20 cellular contexts compared by ENCODE assay signal in the genomic region with DNA sequence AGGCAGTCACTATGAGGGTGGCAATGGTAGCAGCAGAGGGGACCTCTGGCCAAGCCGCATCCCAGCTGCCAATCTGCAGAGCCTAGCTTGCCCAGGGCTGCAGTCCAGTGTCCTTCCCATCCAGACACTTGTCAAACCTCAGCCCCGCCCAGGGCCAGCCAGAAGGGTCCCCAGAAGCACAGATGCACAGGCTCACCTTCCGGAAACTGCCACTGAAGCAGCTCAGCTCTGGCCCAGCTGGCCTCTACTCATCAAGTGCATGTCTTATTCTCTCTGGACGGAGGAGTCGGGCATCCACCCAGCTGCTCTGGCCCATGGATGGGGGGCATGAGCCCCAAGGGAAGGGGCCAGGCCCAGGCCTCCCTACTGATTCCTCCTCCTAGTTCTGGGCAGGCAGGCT.
DNase-seq lines count a peak whose midpoint lies in the region; ATAC-seq and TF ChIP-seq lines count a peak whose summit lies in the region.
"Had no signal": no experiment of that assay in that cellular context is flagged by ENCODE, and none has a peak within 500 bp of the region (broad histone marks: within the 10 kb centered on the region; RNA-seq: fewer than 3 reads in every experiment).

No MANE protein-coding gene starts in this region.

- H2AFZ ChIP-seq in SK-N-SH (ENCODE audit: low read depth) = no peak overlapping the region

- peak; percentile 52 for DNase-seq in SK-N-SH
- DNase-seq in myocyte (ENCODE audit: low read depth) = peak; percentile 85
- DNase-seq in GF-D8 (lab: John Stamatoyannopoulos, UW) = no peak
- DNase-seq in T-helper 2 cell = no peak
- no peak for DNase-seq in activated CD4-positive, alpha-beta T cell treated with anti-CD3 and anti-CD28 coated beads, Interleukin-2, amount 10 ng/mL, durations not matched to agents 7 days and 5 days
- DNase-seq: AML-193; Caco-2; CD4-positive, alpha-beta T cell; DMS153; DMS79; GDM1; GOT3; H9 had no signal

- TF ChIP-seq RAD21 in SK-N-SH (IDR thresholded peaks at IDR 0.05; ENCODE audit: low read length) = no peak

- H3K9me3 ChIP-seq in SK-N-SH = no peaks in the 10 kb centered on the region
- H3K9me3 ChIP-seq: A549, Caco-2 had no signal

- CTCF ChIA-PET in SK-N-SH (lab: Yijun Ruan, JAX) = interaction anchor here (0.8 to 5.1 kb wide), 5 partner anchors 12 to 227 kb away, joined by 3 to 44 read pairs (median 5); no protein-coding TSS in a partner anchor
- CTCF ChIA-PET in activated CD4-positive, alpha-beta T cell treated with anti-CD3 and anti-CD28 coated beads, Interleukin-2, amount 10 ng/mL, durations not matched to agents 7 days and 5 days (lab: Charles Lee) = no interaction called here

- H3K79me2 ChIP-seq in SK-N-SH (ENCODE audit: insufficient read depth) = no peaks in the 10 kb centered on the region

- no peak overlapping the region for H3K4me3 ChIP-seq in SK-N-SH (ENCODE audit: low read depth in 2 of 2, low read length in 1 of 2)
- H3K4me3 ChIP-seq: A549 had no signal

- no peak overlapping the region for H3K4me3 Mint-ChIP-seq in activated CD4-positive, alpha-beta T cell treated with anti-CD3 and anti-CD28 coated beads, Interleukin-2, amount 10 ng/mL, durations not matched to agents 7 days and 5 days
- H3K4me3 Mint-ChIP-seq: CD4-positive, alpha-beta T cell; H9 had no signal

- H3K9me2 ChIP-seq in SK-N-SH = no peaks in the 10 kb centered on the region

- POLR2A ChIA-PET in SK-N-SH (lab: Yijun Ruan, JAX) = interaction anchor here (1.2 to 3.9 kb wide), 5 partner anchors 12 to 119 kb away, joined by 3 to 21 read pairs (median 4); no protein-coding TSS in a partner anchor
- POLR2A ChIA-PET in activated CD4-positive, alpha-beta T cell treated with anti-CD3 and anti-CD28 coated beads, Interleukin-2, amount 10 ng/mL, durations not matched to agents 7 days and 5 days (lab: Charles Lee) = no interaction called here

- no peaks in the 10 kb centered on the region for H3K27me3 Mint-ChIP-seq in activated CD4-positive, alpha-beta T cell treated with anti-CD3 and anti-CD28 coated beads, Interleukin-2, amount 10 ng/mL, durations not matched to agents 7 days and 5 days
- H3K27me3 Mint-ChIP-seq: CD4-positive, alpha-beta T cell; IgD-negative memory B cell had no signal

- H3K27ac ChIP-seq in SK-N-SH (ENCODE audit: low read depth in 2 of 2, low read length in 1 of 2) (peak overlapping the region in 1 of 2 experiments; percentile 97; a peak in 2 of 4 replicates), VCaP (peak overlapping the region; percentile 24; the same call in 1 of the 2 replicates)
- H3K27ac ChIP-seq: 22Rv1, A549, C4-2B had no signal

- TF ChIP-seq CTCF in SK-N-SH (IDR thresholded peaks at IDR 0.05) (no peak), VCaP (conservative IDR thresholded peaks at IDR 0.05) (no peak)

- no peaks in the 10 kb centered on the region for H3K9me3 Mint-ChIP-seq in activated CD4-positive, alpha-beta T cell treated with anti-CD3 and anti-CD28 coated beads, Interleukin-2, amount 10 ng/mL, durations not matched to agents 7 days and 5 days
- H3K9me3 Mint-ChIP-seq: CD4-positive, alpha-beta T cell; H9; IgD-negative memory B cell had no signal

- H3K27me3 ChIP-seq in SK-N-SH (ENCODE audit: insufficient read depth) = no peaks in the 10 kb centered on the region

- no peaks in the 10 kb centered on the region for H4K20me1 ChIP-seq in SK-N-SH (ENCODE audit: insufficient read depth)

- peak in 1 of 2 experiments; percentile 27; a peak in 1 of 4 replicates for TF ChIP-seq EP300 in SK-N-SH (IDR thresholded peaks at IDR 0.05; ENCODE audit: borderline replicate concordance in 1 of 2, low read depth in 1 of 2, low read length in 1 of 2)

- no peak for ATAC-seq in SK-N-SH treated with all-trans-retinoic acid at 6 μM for 48 hours
- ATAC-seq: A549, HepG2 had no signal

- no peaks in the 10 kb centered on the region for H3K36me3 Mint-ChIP-seq in activated CD4-positive, alpha-beta T cell treated with anti-CD3 and anti-CD28 coated beads, Interleukin-2, amount 10 ng/mL, durations not matched to agents 7 days and 5 days (ENCODE audit: low read depth)

- H3K9ac ChIP-seq in SK-N-SH = no peak overlapping the region

- peaks cover 3 to 91% of the 10 kb centered on the region in 2 experiments; a peak in 2 of 4 replicates for H3K4me1 ChIP-seq in SK-N-SH (ENCODE audit: control insufficient read depth in 1 of 2, insufficient read depth in 2 of 2, low read depth in 1 of 2, low read length in 1 of 2)
- H3K4me1 ChIP-seq: A549, Caco-2 had no signal

- no peaks in the 10 kb centered on the region for H3K4me1 Mint-ChIP-seq in activated CD4-positive, alpha-beta T cell treated with anti-CD3 and anti-CD28 coated beads, Interleukin-2, amount 10 ng/mL, durations not matched to agents 7 days and 5 days
- H3K4me1 Mint-ChIP-seq: IgD-negative memory B cell had no signal

- H3F3A ChIP-seq in SK-N-SH (replicated peaks; ENCODE audit: insufficient read depth) = no peaks in the 10 kb centered on the region

- no CpG with 5 or more reads among the region's 5 CpGs for WGBS in SK-N-SH (ENCODE audit: low lambda C conversion rate)

- H3K36me3 ChIP-seq in SK-N-SH (replicated peaks in 1 of 2; ENCODE audit: control insufficient read depth in 1 of 2, insufficient read depth in 2 of 2, low read length in 1 of 2) = no peaks in the 10 kb centered on the region

- no peak overlapping the region for H3K27ac Mint-ChIP-seq in activated CD4-positive, alpha-beta T cell treated with anti-CD3 and anti-CD28 coated beads, Interleukin-2, amount 10 ng/mL, durations not matched to agents 7 days and 5 days
- H3K27ac Mint-ChIP-seq: CD4-positive, alpha-beta T cell had no signal

- H3K4me2 ChIP-seq in SK-N-SH = no peak overlapping the region
- H3K4me2 ChIP-seq: A549 had no signal

TF ChIP-seq in SK-N-SH, 30 proteins besides CTCF, POLR2A, EP300 and RAD21:
- 0 out of 2 replicates have a peak, but pooled peaks have one; percentile 4 for TF ChIP-seq RCOR1 (IDR thresholded peaks at IDR 0.05; ENCODE audit: low read length)
- TF ChIP-seq, protein P1, sequence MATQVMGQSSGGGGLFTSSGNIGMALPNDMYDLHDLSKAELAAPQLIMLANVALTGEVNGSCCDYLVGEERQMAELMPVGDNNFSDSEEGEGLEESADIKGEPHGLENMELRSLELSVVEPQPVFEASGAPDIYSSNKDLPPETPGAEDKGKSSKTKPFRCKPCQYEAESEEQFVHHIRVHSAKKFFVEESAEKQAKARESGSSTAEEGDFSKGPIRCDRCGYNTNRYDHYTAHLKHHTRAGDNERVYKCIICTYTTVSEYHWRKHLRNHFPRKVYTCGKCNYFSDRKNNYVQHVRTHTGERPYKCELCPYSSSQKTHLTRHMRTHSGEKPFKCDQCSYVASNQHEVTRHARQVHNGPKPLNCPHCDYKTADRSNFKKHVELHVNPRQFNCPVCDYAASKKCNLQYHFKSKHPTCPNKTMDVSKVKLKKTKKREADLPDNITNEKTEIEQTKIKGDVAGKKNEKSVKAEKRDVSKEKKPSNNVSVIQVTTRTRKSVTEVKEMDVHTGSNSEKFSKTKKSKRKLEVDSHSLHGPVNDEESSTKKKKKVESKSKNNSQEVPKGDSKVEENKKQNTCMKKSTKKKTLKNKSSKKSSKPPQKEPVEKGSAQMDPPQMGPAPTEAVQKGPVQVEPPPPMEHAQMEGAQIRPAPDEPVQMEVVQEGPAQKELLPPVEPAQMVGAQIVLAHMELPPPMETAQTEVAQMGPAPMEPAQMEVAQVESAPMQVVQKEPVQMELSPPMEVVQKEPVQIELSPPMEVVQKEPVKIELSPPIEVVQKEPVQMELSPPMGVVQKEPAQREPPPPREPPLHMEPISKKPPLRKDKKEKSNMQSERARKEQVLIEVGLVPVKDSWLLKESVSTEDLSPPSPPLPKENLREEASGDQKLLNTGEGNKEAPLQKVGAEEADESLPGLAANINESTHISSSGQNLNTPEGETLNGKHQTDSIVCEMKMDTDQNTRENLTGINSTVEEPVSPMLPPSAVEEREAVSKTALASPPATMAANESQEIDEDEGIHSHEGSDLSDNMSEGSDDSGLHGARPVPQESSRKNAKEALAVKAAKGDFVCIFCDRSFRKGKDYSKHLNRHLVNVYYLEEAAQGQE (IDR thresholded peaks at IDR 0.05; ENCODE audit: low read depth, low read length) = no peak

TF ChIP-seq in SK-N-SH treated with all-trans-retinoic acid at 6 μM for 48 hours, 23 proteins besides CTCF, POLR2A, EP300 and RAD21:
- TF ChIP-seq ZNF565 (CRISPR knock-in tag; conservative IDR thresholded peaks at IDR 0.05; ENCODE audit: low read depth) = no peak
- no peak for TF ChIP-seq ZFP3 (CRISPR knock-in tag; IDR thresholded peaks at IDR 0.05)
- TF ChIP-seq GLIS3 (CRISPR knock-in tag; IDR thresholded peaks at IDR 0.05) = no peak

Comparison
In these comparisons a context has a peak if more than half of its experiments do, and no peak if none do; other contexts are left out.
1. DNase-seq: peak in SK-N-SH (single experiment) and myocyte (single experiment); none in GF-D8 (single experiment), T-helper 2 cell (0 of 5) and activated CD4-positive, alpha-beta T cell treated with anti-CD3 and anti-CD28 coated beads, Interleukin-2, amount 10 ng/mL, durations not matched to agents 7 days and 5 days (single experiment).